ENCODE assay signal across 12 cellular contexts in genomic region chr5:67680109-67680508, GRCh38.
"Had no signal": no experiment of that assay in that cellular context is flagged by ENCODE, and none has a peak within 500 bp of the region (broad histone marks: within the 10 kb centered on the region; RNA-seq: fewer than 3 reads in every experiment).

No MANE protein-coding gene starts in this region.

- H3K36me3 ChIP-seq: upper lobe of right lung had no signal

- H3K9me3 ChIP-seq: testis, upper lobe of right lung had no signal

- H3K4me3 ChIP-seq: testis, upper lobe of right lung had no signal

- H3K27me3 ChIP-seq: testis, upper lobe of right lung had no signal

- DNase-seq: activated CD4-positive, alpha-beta T cell treated with anti-CD3 and anti-CD28 coated beads, Interleukin-2, amount 50 U/mL, for 4 hours; activated CD4-positive, CD25-positive, alpha-beta regulatory T cell treated with anti-CD3 and anti-CD28 coated beads, Interleukin-2, amount 50 U/mL, for 72 hours; activated effector memory CD4-positive, alpha-beta T cell treated with Interleukin-2 at 50 U/mL for 16 hours; activated T-cell treated with anti-CD3 and anti-CD28 coated beads, Interleukin-2, amount 50 U/mL, for 1 hour; immature natural killer cell; mesendoderm; stimulated activated CD4-positive, alpha-beta T cell treated with anti-CD3 and anti-CD28 coated beads, Interleukin-12 subunit alpha, Interleukin-12 subunit beta, amount 100 ng/mL, for 4 hours; stimulated activated naive CD4-positive, alpha-beta T cell; T-helper 9 cell; testis; upper lobe of right lung had no signal

- H3K4me1 ChIP-seq: testis, upper lobe of right lung had no signal

- ATAC-seq: esophagus mucosa, upper lobe of right lung had no signal

- H3K27ac ChIP-seq: testis, upper lobe of right lung had no signal
